In the genomic region with DNA sequence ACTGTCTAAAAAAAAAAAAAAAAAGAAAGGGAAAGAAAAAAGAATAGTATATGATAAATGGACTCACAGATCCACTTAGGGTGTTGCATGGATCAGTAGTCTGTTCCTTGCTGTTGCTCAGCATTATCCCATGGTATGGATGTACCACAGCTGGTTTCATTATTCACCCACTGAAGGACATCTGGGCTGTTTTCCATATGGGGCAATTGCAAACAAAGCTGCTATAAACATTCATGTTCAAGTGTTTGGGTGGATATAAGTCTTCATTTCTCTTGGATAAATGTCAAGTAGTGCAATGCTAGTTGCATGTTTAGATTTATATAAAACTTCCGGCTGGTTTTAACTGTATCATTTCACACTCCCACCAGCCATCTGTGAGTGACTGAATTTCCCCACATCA, we compare ENCODE assay signal across 15 cellular contexts.
DNase-seq lines count a peak whose midpoint lies in the region; ATAC-seq and TF ChIP-seq lines count a peak whose summit lies in the region.
"Had no signal": no experiment of that assay in that cellular context is flagged by ENCODE, and none has a peak within 500 bp of the region (broad histone marks: within the 10 kb centered on the region; RNA-seq: fewer than 3 reads in every experiment).

No MANE protein-coding gene starts in this region.

- H3K27ac ChIP-seq in mesenchymal stem cell (ENCODE audit: low read length, poor library complexity, severe bottlenecking) (no peak overlapping the region), caudate nucleus (ENCODE audit: low read depth, low read length) (no peak overlapping the region)

- WGBS in mesenchymal stem cell = no CpG with 5 or more reads among the region's 1 CpG

- ATAC-seq in GM19467 (IDR thresholded peaks at IDR 0.05; ENCODE audit: unreplicated experiment) = no peak
- ATAC-seq in GM19023 (IDR thresholded peaks at IDR 0.05; ENCODE audit: unreplicated experiment) = no peak
- ATAC-seq: CD8-positive, alpha-beta T cell had no signal

- no peak overlapping the region for H2AK5ac ChIP-seq in mesenchymal stem cell (ENCODE audit: low read length, severe bottlenecking)

- no peak overlapping the region for H2BK15ac ChIP-seq in mesenchymal stem cell (ENCODE audit: low read depth, poor library complexity, severe bottlenecking)

- H3K23ac ChIP-seq in mesenchymal stem cell (ENCODE audit: low read length in 2 of 2) = no peak overlapping the region

- peak overlapping the region; percentile 27; the same call in 1 of the 2 replicates for H2AFZ ChIP-seq in Loucy (ENCODE audit: low read length)
- no peak overlapping the region for H2AFZ ChIP-seq in mesenchymal stem cell (ENCODE audit: low read depth, low read length)

- no peak overlapping the region for H3K4me3 Mint-ChIP-seq in endothelial cell (ENCODE audit: unreplicated experiment)
- H3K4me3 Mint-ChIP-seq: CD8-positive, alpha-beta T cell; H9; IgD-negative memory B cell had no signal

- no peaks in the 10 kb centered on the region for H3K79me2 ChIP-seq in Loucy (ENCODE audit: insufficient read depth, low read length)

- no peak overlapping the region for H4K8ac ChIP-seq in mesenchymal stem cell (ENCODE audit: low read length)

- H3K9me3 ChIP-seq in Loucy (ENCODE audit: insufficient read depth, low read depth, low read length) (no peaks in the 10 kb centered on the region), mesenchymal stem cell (ENCODE audit: control insufficient read depth, low read length) (no peaks in the 10 kb centered on the region)

- H3K4me2 ChIP-seq in Loucy (ENCODE audit: low read depth, low read length, poor library complexity, severe bottlenecking) = no peak overlapping the region
- no peak overlapping the region for H3K4me2 ChIP-seq in mesenchymal stem cell (ENCODE audit: low read length, poor library complexity, severe bottlenecking)

- no peaks in the 10 kb centered on the region for H3K36me3 ChIP-seq in Loucy (ENCODE audit: insufficient read depth, low read length)
- H3K36me3 ChIP-seq in mesenchymal stem cell (ENCODE audit: control insufficient read depth in 1 of 2, insufficient read depth in 2 of 2, low read depth in 1 of 2, low read length in 2 of 2) = no peaks in the 10 kb centered on the region

- no peak overlapping the region for H3K14ac ChIP-seq in mesenchymal stem cell (ENCODE audit: low read length in 2 of 2)

- H3K4me1 Mint-ChIP-seq in endothelial cell (ENCODE audit: unreplicated experiment) = peaks cover 47% of the 10 kb centered on the region
- H3K4me1 Mint-ChIP-seq: IgD-negative memory B cell had no signal

- peak; percentile 1 for DNase-seq in NCI-H1092 treated with DMSO at 0.1 percent for 48 hours (lab: John Stamatoyannopoulos, UW)
- DNase-seq in NCI-H1092 (lab: John Stamatoyannopoulos, UW) = no peak
- DNase-seq in endothelial cell (ENCODE audit: low spot score) = no peak
- peak; percentile 81 for DNase-seq in mesenchymal stem cell
- no peak for DNase-seq in caudate nucleus (lab: John Stamatoyannopoulos, UW)
- DNase-seq: CD8-positive, alpha-beta T cell; EL; H9; NCI-H1694 treated with DMSO at 0.1 percent for 48 hours; NCI-H446; Right ventricle myocardium superior had no signal

- peaks cover 11% of the 10 kb centered on the region for H3K4me1 ChIP-seq in Loucy (ENCODE audit: insufficient read depth, low read length, poor library complexity, severe bottlenecking)
- no peaks in the 10 kb centered on the region for H3K4me1 ChIP-seq in mesenchymal stem cell (ENCODE audit: control insufficient read depth, insufficient read depth, low read depth, low read length)

- no peak overlapping the region for H3K4ac ChIP-seq in mesenchymal stem cell (ENCODE audit: low read depth in 1 of 2, low read length in 2 of 2)

- H3K18ac ChIP-seq in mesenchymal stem cell (ENCODE audit: low read depth in 1 of 2, low read length in 2 of 2) = no peak overlapping the region

- H3K79me1 ChIP-seq in mesenchymal stem cell (replicated peaks; ENCODE audit: low read length, poor library complexity, severe bottlenecking) = no peaks in the 10 kb centered on the region

- H3K9me3 Mint-ChIP-seq in endothelial cell (ENCODE audit: unreplicated experiment) = no peaks in the 10 kb centered on the region
- H3K9me3 Mint-ChIP-seq: CD8-positive, alpha-beta T cell; H9; IgD-negative memory B cell had no signal

- H3K27me3 ChIP-seq in Loucy (ENCODE audit: insufficient read depth, low read length, poor library complexity, severe bottlenecking) = no peaks in the 10 kb centered on the region
- no peaks in the 10 kb centered on the region for H3K27me3 ChIP-seq in mesenchymal stem cell (ENCODE audit: control insufficient read depth in 1 of 2, insufficient read depth in 1 of 2, low read length in 2 of 2)

- no peak overlapping the region for H4K91ac ChIP-seq in mesenchymal stem cell (ENCODE audit: low read length)

- no peak overlapping the region for H3K4me3 ChIP-seq in Loucy (ENCODE audit: low read length, poor library complexity, severe bottlenecking)
- no peak overlapping the region for H3K4me3 ChIP-seq in mesenchymal stem cell (ENCODE audit: insufficient read depth in 1 of 2, low read depth in 1 of 2, low read length in 2 of 2)

- H3K9ac ChIP-seq in Loucy (ENCODE audit: low read depth, low read length, poor library complexity, severe bottlenecking) (no peak overlapping the region), mesenchymal stem cell (ENCODE audit: low read length) (no peak overlapping the region)

- no peak overlapping the region for H2BK5ac ChIP-seq in mesenchymal stem cell (ENCODE audit: low read depth, low read length, poor library complexity, severe bottlenecking)

- TF ChIP-seq CTCF in Loucy (conservative IDR thresholded peaks at IDR 0.05; ENCODE audit: low read length) (no peak), endothelial cell (IDR thresholded peaks at IDR 0.05; ENCODE audit: unreplicated experiment) (no peak)

- H3K36me3 Mint-ChIP-seq in endothelial cell (ENCODE audit: low read depth, unreplicated experiment) = no peaks in the 10 kb centered on the region
- H3K36me3 Mint-ChIP-seq: CD8-positive, alpha-beta T cell; IgD-negative memory B cell had no signal

- H4K20me1 ChIP-seq in Loucy (ENCODE audit: insufficient read depth, low read length, poor library complexity, severe bottlenecking) = no peaks in the 10 kb centered on the region

- H2BK120ac ChIP-seq in mesenchymal stem cell (ENCODE audit: low read depth, low read length) = no peak overlapping the region

- no peaks in the 10 kb centered on the region for H3F3A ChIP-seq in Loucy (ENCODE audit: low read depth)

- H3K27me3 Mint-ChIP-seq in endothelial cell (ENCODE audit: unreplicated experiment) = no peaks in the 10 kb centered on the region
- H3K27me3 Mint-ChIP-seq: IgD-negative memory B cell had no signal

- H3K27ac Mint-ChIP-seq in endothelial cell (ENCODE audit: unreplicated experiment) = peak overlapping the region; percentile 9
- H3K27ac Mint-ChIP-seq: CD8-positive, alpha-beta T cell; H9; IgD-negative memory B cell had no signal

- H3K9me2 ChIP-seq in Loucy (replicated peaks; ENCODE audit: low read depth, low read length) = no peaks in the 10 kb centered on the region

- H2BK12ac ChIP-seq in mesenchymal stem cell (ENCODE audit: low read length in 2 of 2) = no peak overlapping the region

Comparison
In these comparisons a context has a peak if more than half of its experiments do, and no peak if none do; other contexts are left out.
1. DNase-seq: peak in NCI-H1092 treated with DMSO at 0.1 percent for 48 hours (single experiment) and mesenchymal stem cell (single experiment); none in NCI-H1092 (single experiment), endothelial cell (single experiment) and caudate nucleus (0 of 61).